ENCODE assay signal across 13 cellular contexts in genomic region chr6:134063121-134063965, GRCh38. TPM values are rescaled to one million over a fixed set of nuclear protein-coding genes. Genes with fewer than 3 reads are reported as not detected.
DNase-seq lines count a peak whose midpoint lies in the region; ATAC-seq and TF ChIP-seq lines count a peak whose summit lies in the region.
"Had no signal": no experiment of that assay in that cellular context is flagged by ENCODE, and none has a peak within 500 bp of the region (broad histone marks: within the 10 kb centered on the region; RNA-seq: fewer than 3 reads in every experiment).

No MANE protein-coding gene starts in this region.

- peaks cover 25% of the 10 kb centered on the region for H3K4me1 ChIP-seq in mesodermal cell (ENCODE audit: control insufficient read depth, insufficient read depth, low read length, poor library complexity, severe bottlenecking)
- H3K4me1 ChIP-seq: HAP-1 had no signal

- H3K36me3 ChIP-seq in mesodermal cell (ENCODE audit: control insufficient read depth, insufficient read depth, low read length), result no peaks in the 10 kb centered on the region
- H3K36me3 ChIP-seq: HAP-1 had no signal

- in situ Hi-C loops in astrocyte of the spinal cord (cut with HindIII; ENCODE audit: low sequenced_read_pairs), result no loop called here

- H3K9me3 Mint-ChIP-seq in glutamatergic neuron (ENCODE audit: unreplicated experiment), result peaks cover 2% of the 10 kb centered on the region
- H3K9me3 Mint-ChIP-seq: activated T-helper 2 cell treated with anti-CD3 and anti-CD28 coated beads, Interferon-gamma antibody, Interleukin-2, Interleukin-4, amounts not matched to agents 10 μg/mL and 5 μg/mL and 100 μg/mL, durations not matched to agents 14 hours and 24 hours and 36 hours; dendritic cell treated with granulocyte-macrophage colony-stimulating factor and Interleukin-4, amounts not matched to agents 40 ng/mL and 50 ng/mL, for 4 days; immature natural killer cell had no signal

- H3K9me3 ChIP-seq in mesodermal cell (ENCODE audit: control insufficient read depth, low read length), result no peaks in the 10 kb centered on the region
- H3K9me3 ChIP-seq: Caco-2, HAP-1 had no signal

- WGBS in mesodermal cell (ENCODE audit: insufficient coverage in 2 of 2), 2 experiments, result 45 to 68% methylated on average over 2 to 3 of the region's 10 CpGs

- no peak overlapping the region for H3K4me3 Mint-ChIP-seq in glutamatergic neuron (ENCODE audit: unreplicated experiment)
- H3K4me3 Mint-ChIP-seq: dendritic cell treated with granulocyte-macrophage colony-stimulating factor and Interleukin-4, amounts not matched to agents 40 ng/mL and 50 ng/mL, for 4 days; immature natural killer cell had no signal

- H3K4me1 Mint-ChIP-seq in glutamatergic neuron (ENCODE audit: low read depth, unreplicated experiment), result peaks cover 3% of the 10 kb centered on the region
- H3K4me1 Mint-ChIP-seq: immature natural killer cell had no signal

- H3K27me3 Mint-ChIP-seq in glutamatergic neuron (ENCODE audit: unreplicated experiment), result peaks cover 2% of the 10 kb centered on the region
- H3K27me3 Mint-ChIP-seq: dendritic cell treated with granulocyte-macrophage colony-stimulating factor and Interleukin-4, amounts not matched to agents 40 ng/mL and 50 ng/mL, for 4 days had no signal

- H3K4me3 ChIP-seq in AG09309 (ENCODE audit: control insufficient read depth, low read depth, low read length) (no peak overlapping the region), astrocyte of the spinal cord (ENCODE audit: low read depth, low read length) (no peak overlapping the region), mesodermal cell (ENCODE audit: extremely low read depth, insufficient read depth, low read length, poor library complexity, severe bottlenecking) (no peak overlapping the region)
- H3K4me3 ChIP-seq: HAP-1 had no signal

- no peak overlapping the region for H3K27ac Mint-ChIP-seq in glutamatergic neuron (ENCODE audit: unreplicated experiment)
- H3K27ac Mint-ChIP-seq: activated T-helper 2 cell treated with anti-CD3 and anti-CD28 coated beads, Interferon-gamma antibody, Interleukin-2, Interleukin-4, amounts not matched to agents 10 μg/mL and 5 μg/mL and 100 μg/mL, durations not matched to agents 14 hours and 24 hours and 36 hours; dendritic cell treated with granulocyte-macrophage colony-stimulating factor and Interleukin-4, amounts not matched to agents 40 ng/mL and 50 ng/mL, for 4 days; immature natural killer cell had no signal

- DNase-seq in AG09309 (ENCODE audit: low read depth) (no peak), HuH-7 (ENCODE audit: low spot score) (peak; percentile 19), astrocyte of the spinal cord (ENCODE audit: low read depth, low spot score) (peak; percentile 52), 8988T (no peak), erythroblast (lab: John Stamatoyannopoulos, UW) (no peak), glutamatergic neuron (no peak)

- TF ChIP-seq POLR2A in erythroblast (IDR thresholded peaks at IDR 0.05; ENCODE audit: low read length), result no peak

- H3K27ac ChIP-seq in mesodermal cell (ENCODE audit: low read depth, low read length, severe bottlenecking), result peak overlapping the region; percentile 57

- TF ChIP-seq CTCF in AG09309 (IDR thresholded peaks at IDR 0.05; ENCODE audit: control insufficient read depth, insufficient read depth, low read depth, low read length, missing control alignments) (peak; percentile 11), astrocyte of the spinal cord (IDR thresholded peaks at IDR 0.05; ENCODE audit: low read depth, low read length) (peak; percentile 18), glutamatergic neuron (IDR thresholded peaks at IDR 0.05; ENCODE audit: partially characterized antibody, unreplicated experiment) (no peak)

- peaks cover 6% of the 10 kb centered on the region for H3K36me3 Mint-ChIP-seq in glutamatergic neuron (ENCODE audit: unreplicated experiment)
- H3K36me3 Mint-ChIP-seq: immature natural killer cell had no signal

- no peak for ATAC-seq in GM18861 (IDR thresholded peaks at IDR 0.05; ENCODE audit: unreplicated experiment)

RNA-seq across cellular contexts. Expression of gene SLC2A12, which starts 10.9 kb away (rescaled TPM):
- 6.8 TPM for polyA plus RNA-seq in mesodermal cell (2013, experiment 1 of 2)
- 7.5 TPM for polyA plus RNA-seq in mesodermal cell (2013, experiment 2 of 2)
- total RNA-seq in glutamatergic neuron (ENCODE audit: unreplicated experiment), result 0.12 TPM
- total RNA-seq: activated T-helper 2 cell treated with anti-CD3 and anti-CD28 coated beads, Interferon-gamma antibody, Interleukin-2, Interleukin-4, amounts not matched to agents 10 μg/mL and 5 μg/mL and 100 μg/mL, durations not matched to agents 14 hours and 24 hours and 36 hours; Caco-2 had no signal

Comparison
In these comparisons a context has a peak if more than half of its experiments do, and no peak if none do; other contexts are left out.
1. DNase-seq: peak in HuH-7 (single experiment) and astrocyte of the spinal cord (single experiment); none in AG09309 (single experiment), 8988T (single experiment), erythroblast (0 of 2) and glutamatergic neuron (single experiment).